Comparison of ENCODE assay signal across 8 cellular contexts in the genomic region with DNA sequence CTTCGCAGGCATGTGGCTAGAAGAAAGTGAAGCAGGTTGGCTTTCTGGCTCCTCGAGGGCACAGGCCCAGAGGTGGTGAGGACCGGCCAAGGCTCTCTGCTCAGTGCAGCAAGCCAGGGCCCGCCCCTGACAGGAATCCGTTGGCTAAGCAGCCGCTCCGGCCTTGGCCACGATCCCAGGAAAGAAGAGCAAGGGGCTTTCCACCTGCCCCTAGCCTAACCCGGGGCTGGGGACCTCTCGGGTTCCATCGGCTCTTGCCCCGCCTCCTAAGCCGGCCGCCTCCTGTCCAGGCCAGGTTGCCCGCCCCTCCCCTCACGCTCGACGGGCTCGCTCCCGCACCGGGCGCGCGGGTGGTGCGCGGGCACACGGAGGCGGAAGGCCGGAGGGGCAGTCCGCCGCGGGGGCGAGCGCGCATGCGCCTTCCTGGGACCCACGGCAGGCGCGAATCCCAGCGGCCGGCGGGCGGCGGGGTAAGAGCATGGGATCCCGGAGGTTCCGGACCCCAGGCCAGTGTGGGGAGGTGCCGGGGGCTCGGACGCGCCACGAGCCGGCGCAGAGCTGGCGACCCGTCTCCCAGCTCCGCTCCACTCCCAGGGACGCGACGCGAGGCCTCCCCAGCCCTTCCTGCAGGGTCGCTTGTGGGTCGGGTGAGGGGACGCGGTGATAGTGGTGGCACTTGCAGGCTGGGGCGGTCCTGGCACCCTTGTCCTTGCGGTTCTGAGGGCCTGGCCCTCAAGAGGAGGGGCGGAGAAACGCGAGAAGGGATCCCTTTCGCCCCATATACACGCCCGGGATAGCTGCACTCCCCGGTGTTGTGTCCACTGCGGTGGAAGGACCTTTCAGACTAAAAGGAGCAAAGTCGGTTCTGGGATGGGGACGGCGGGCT. TPM values are rescaled to one million over a fixed set of nuclear protein-coding genes. Genes with fewer than 3 reads are reported as not detected.
DNase-seq lines count a peak whose midpoint lies in the region; ATAC-seq lines count a peak whose summit lies in the region.

TSS of gene ALG6 (plus strand) at position 410 of the 886 bp plus-strand sequence. CDS start 3,351 bp downstream, outside the sequence.

- ATAC-seq in GM21367 (IDR thresholded peaks at IDR 0.05; ENCODE audit: unreplicated experiment) (peak; percentile 94), memory B cell (ENCODE audit: low read depth) (peak; percentile 93)
- peak; percentile 93 for ATAC-seq in effector memory CD8-positive, alpha-beta T cell (replicated peaks)

- H3K27me3 Mint-ChIP-seq in effector memory CD8-positive, alpha-beta T cell = peaks cover 0 to 11% of the 10 kb centered on the region in 2 donors
- H3K27me3 Mint-ChIP-seq in memory B cell = peaks cover 4% of the 10 kb centered on the region

- peak within 1 kb of the TSS; percentile 88 to 92 for H3K4me3 Mint-ChIP-seq in effector memory CD8-positive, alpha-beta T cell
- H3K4me3 Mint-ChIP-seq in memory B cell = peak within 1 kb of the TSS; percentile 94

- H3K9me3 Mint-ChIP-seq in effector memory CD8-positive, alpha-beta T cell = no peaks in the 10 kb centered on the region
- H3K9me3 Mint-ChIP-seq in memory B cell = no peaks in the 10 kb centered on the region

- H3K27ac Mint-ChIP-seq in effector memory CD8-positive, alpha-beta T cell = peak within 1 kb of the TSS; percentile 88 to 93
- H3K27ac Mint-ChIP-seq in memory B cell = peak within 1 kb of the TSS; percentile 85

- H3K36me3 Mint-ChIP-seq in effector memory CD8-positive, alpha-beta T cell (ENCODE audit: insufficient read depth) = peaks cover 4% of the 10 kb centered on the region
- peaks cover 8% of the 10 kb centered on the region for H3K36me3 Mint-ChIP-seq in memory B cell

- DNase-seq in COR-L47 (lab: John Stamatoyannopoulos, UW) = peak; percentile 94
- peak; percentile 92 for DNase-seq in HT1080 (ENCODE audit: low read depth)
- peak; percentile 89 for DNase-seq in NK-92 treated with Interleukin-12 subunit alpha and Interleukin-12 subunit beta, amount 100 ng/mL, for 24 hours (lab: John Stamatoyannopoulos, UW)
- DNase-seq in activated CD8-positive, alpha-beta memory T cell treated with anti-CD3 and anti-CD28 coated beads for 4 hours (ENCODE audit: low read depth in 2 of 2) = peak; percentile 81 to 87
- peak; percentile 84 to 91 (median 90) for DNase-seq in effector memory CD8-positive, alpha-beta T cell
- DNase-seq in memory B cell (ENCODE audit: low spot score in 2 of 2) = peak; percentile 93 to 99
- peak; percentile 79 for DNase-seq in stimulated activated CD8-positive, alpha-beta memory T cell treated with anti-CD3 and anti-CD28 coated beads, Interleukin-12 subunit alpha, Interleukin-12 subunit beta, amount 100 ng/mL, for 1 hour (ENCODE audit: low read depth)

- H3K4me1 Mint-ChIP-seq in effector memory CD8-positive, alpha-beta T cell (ENCODE audit: low read depth in 2 of 2) = peaks cover 18 to 23% of the 10 kb centered on the region in 2 donors
- H3K4me1 Mint-ChIP-seq in memory B cell = peaks cover 17% of the 10 kb centered on the region

RNA-seq across cellular contexts. Expression of gene ALG6, which starts in this region (rescaled TPM):
- 10.3 and 16.0 TPM in 2 replicates for total RNA-seq in HT1080 (2014; rRNA removed; shearing (Covaris generic))
- polyA plus RNA-seq in HT1080 (2015; cell fraction: cytosol; rRNA removed) = 11.8 and 12.8 TPM in 2 replicates
- 47.9 and 50.5 TPM in 2 replicates for polyA plus RNA-seq in HT1080 (2015; cell fraction: nucleus; rRNA removed)

Comparison
In these comparisons a context has a peak if more than half of its experiments do, and no peak if none do; other contexts are left out.
1. Peak in every context shown above with its lines: DNase-seq and ATAC-seq.